25 cellular contexts compared by ENCODE assay signal in the genomic region with DNA sequence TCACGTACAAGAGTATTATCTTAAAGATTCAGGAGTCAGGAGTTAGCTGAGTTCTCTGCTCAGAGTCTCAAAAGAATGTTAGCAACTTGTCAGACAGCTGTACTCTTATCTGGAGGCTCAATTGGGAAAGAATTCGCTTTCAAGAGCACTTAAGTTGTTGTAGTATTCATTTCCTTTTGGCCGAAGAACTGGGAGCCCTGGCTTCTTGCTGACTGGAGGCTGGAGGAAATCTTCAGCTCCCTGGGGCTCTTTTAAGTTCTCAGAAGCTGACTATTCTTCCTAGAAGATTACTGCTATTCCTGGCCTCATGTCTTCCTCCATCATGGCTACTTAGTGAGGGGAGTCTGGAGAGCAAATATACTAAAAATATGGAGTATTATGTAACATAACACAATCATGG.
DNase-seq lines count a peak whose midpoint lies in the region; ATAC-seq and TF ChIP-seq lines count a peak whose summit lies in the region.
"Had no signal": no experiment of that assay in that cellular context is flagged by ENCODE, and none has a peak within 500 bp of the region (broad histone marks: within the 10 kb centered on the region; RNA-seq: fewer than 3 reads in every experiment).

No MANE protein-coding gene starts in this region.

- H3K27me3 Mint-ChIP-seq in mesothelial cell of epicardium (ENCODE audit: low read depth), result no peaks in the 10 kb centered on the region
- H3K27me3 Mint-ChIP-seq: activated CD4-positive, alpha-beta T cell treated with anti-CD3 and anti-CD28 coated beads for 36 hours; activated CD8-positive, alpha-beta memory T cell treated with anti-CD3 and anti-CD28 coated beads, Interleukin-2, amount 10 ng/mL, durations not matched to agents 7 days and 5 days; IgD-negative memory B cell; progenitor cell of endocrine pancreas had no signal

- H3K27ac Mint-ChIP-seq in mesothelial cell of epicardium, result peak overlapping the region; percentile 77
- H3K27ac Mint-ChIP-seq: activated CD4-positive, alpha-beta T cell treated with anti-CD3 and anti-CD28 coated beads for 36 hours; activated CD8-positive, alpha-beta memory T cell treated with anti-CD3 and anti-CD28 coated beads, Interleukin-2, amount 10 ng/mL, durations not matched to agents 7 days and 5 days; activated T-helper 1 cell treated with anti-CD3 and anti-CD28 coated beads, Interleukin-12 subunit alpha, Interleukin-12 subunit beta, Interleukin-2, Interleukin-4 antibody, amounts not matched to agents 30 ng/mL and 10 ng/mL and 1 ng/mL, durations not matched to agents 14 hours and 24 hours and 36 hours; IgD-negative memory B cell; progenitor cell of endocrine pancreas; stimulated activated effector memory CD8-positive, alpha-beta T cell treated with anti-CD3 and anti-CD28 coated beads, Interleukin-12 subunit alpha, Interleukin-12 subunit beta, amount 100 ng/mL, for 72 hours had no signal

- H3K4me1 Mint-ChIP-seq in mesothelial cell of epicardium, result peaks cover 5% of the 10 kb centered on the region
- H3K4me1 Mint-ChIP-seq: activated CD4-positive, alpha-beta T cell treated with anti-CD3 and anti-CD28 coated beads for 36 hours; activated CD8-positive, alpha-beta memory T cell treated with anti-CD3 and anti-CD28 coated beads, Interleukin-2, amount 10 ng/mL, durations not matched to agents 7 days and 5 days; IgD-negative memory B cell; stimulated activated effector memory CD8-positive, alpha-beta T cell treated with anti-CD3 and anti-CD28 coated beads, Interleukin-12 subunit alpha, Interleukin-12 subunit beta, amount 100 ng/mL, for 72 hours had no signal

- intact Hi-C loops in heart left ventricle (cut with DNase I), result no loop called here

- H3K4me3 ChIP-seq in heart left ventricle, result no peak overlapping the region
- H3K4me3 ChIP-seq: SJCRH30, testis had no signal

- peaks cover 0 to 8% (median 0%) of the 10 kb centered on the region in 12 donors for H3K9me3 ChIP-seq in heart left ventricle
- H3K9me3 ChIP-seq: SJCRH30, testis had no signal

- H3K27me3 ChIP-seq in heart left ventricle, result no peaks in the 10 kb centered on the region
- H3K27me3 ChIP-seq: SJCRH30, testis had no signal

- 8 to 18% (median 11%) methylated on average over 3 of the region's 3 CpGs for WGBS in heart left ventricle, 4 donors

- no peak overlapping the region for H3K27ac ChIP-seq in heart left ventricle
- H3K27ac ChIP-seq: SJCRH30, testis had no signal

- H3K36me3 Mint-ChIP-seq in mesothelial cell of epicardium, result peaks cover 2% of the 10 kb centered on the region
- H3K36me3 Mint-ChIP-seq: activated CD8-positive, alpha-beta memory T cell treated with anti-CD3 and anti-CD28 coated beads, Interleukin-2, amount 10 ng/mL, durations not matched to agents 7 days and 5 days; IgD-negative memory B cell; stimulated activated effector memory CD8-positive, alpha-beta T cell treated with anti-CD3 and anti-CD28 coated beads, Interleukin-12 subunit alpha, Interleukin-12 subunit beta, amount 100 ng/mL, for 72 hours had no signal

- TF ChIP-seq CTCF in heart left ventricle (IDR thresholded peaks at IDR 0.05) (no peak), mesothelial cell of epicardium (IDR thresholded peaks at IDR 0.05; ENCODE audit: unreplicated experiment) (no peak)

- ATAC-seq in heart left ventricle (peak in 3 of 4 donors; percentile 49 to 85 (median 66)), GM21825 (IDR thresholded peaks at IDR 0.05; ENCODE audit: unreplicated experiment) (no peak)
- ATAC-seq: activated CD4-positive, alpha-beta T cell treated with anti-CD3 and anti-CD28 coated beads for 36 hours; activated CD8-positive, alpha-beta memory T cell treated with anti-CD3 and anti-CD28 coated beads, Interleukin-2, amount 10 ng/mL, durations not matched to agents 7 days and 5 days; esophagus mucosa; Panc1; stimulated activated effector memory CD8-positive, alpha-beta T cell treated with anti-CD3 and anti-CD28 coated beads, Interleukin-12 subunit alpha, Interleukin-12 subunit beta, amount 100 ng/mL, for 72 hours had no signal

- DNase-seq in LHCN-M2 (ENCODE audit: low read depth) (peak; percentile 5), OCI-M2 (lab: John Stamatoyannopoulos, UW; ENCODE audit: unreplicated experiment) (peak; percentile 5), heart left ventricle (peak in 1 of 5 donors; percentile 14), mesothelial cell of epicardium (ENCODE audit: low spot score in 2 of 2, unreplicated experiment in 2 of 2) (no peak), HK-2 (ENCODE audit: unreplicated experiment) (no peak), NCI-H1417 treated with DMSO at 0.1 percent for 48 hours (lab: John Stamatoyannopoulos, UW) (no peak)
- DNase-seq: activated CD4-positive, alpha-beta T cell treated with anti-CD3 and anti-CD28 coated beads for 36 hours; activated CD8-positive, alpha-beta memory T cell treated with anti-CD3 and anti-CD28 coated beads, Interleukin-2, amount 10 ng/mL, durations not matched to agents 7 days and 5 days; activated naive CD4-positive, alpha-beta T cell treated with anti-CD3 and anti-CD28 coated beads, Interleukin-2, amount 50 U/mL, for 16 hours; aorta; effector memory CD4-positive, alpha-beta T cell; GF-D8; HCEC 1CT; NCI-H146; NCI-H2171 treated with DMSO at 0.1 percent for 48 hours; SJCRH30; stimulated activated CD4-positive, alpha-beta T cell treated with anti-CD3 and anti-CD28 coated beads, Interleukin-1b, Interleukin-23, amount 100 ng/mL, for 48 hours; testis had no signal

- H3K9me3 Mint-ChIP-seq in mesothelial cell of epicardium, result peaks cover 20% of the 10 kb centered on the region
- H3K9me3 Mint-ChIP-seq: activated T-helper 1 cell treated with anti-CD3 and anti-CD28 coated beads, Interleukin-12 subunit alpha, Interleukin-12 subunit beta, Interleukin-2, Interleukin-4 antibody, amounts not matched to agents 30 ng/mL and 10 ng/mL and 1 ng/mL, durations not matched to agents 14 hours and 24 hours and 36 hours had no signal

- no peaks in the 10 kb centered on the region for H3K36me3 ChIP-seq in heart left ventricle
- H3K36me3 ChIP-seq: SJCRH30 had no signal

- TF ChIP-seq POLR2A in heart left ventricle (IDR thresholded peaks at IDR 0.05), result no peak

- no peak overlapping the region for H3K4me3 Mint-ChIP-seq in mesothelial cell of epicardium
- H3K4me3 Mint-ChIP-seq: activated CD4-positive, alpha-beta T cell treated with anti-CD3 and anti-CD28 coated beads for 36 hours; activated CD8-positive, alpha-beta memory T cell treated with anti-CD3 and anti-CD28 coated beads, Interleukin-2, amount 10 ng/mL, durations not matched to agents 7 days and 5 days; activated T-helper 1 cell treated with anti-CD3 and anti-CD28 coated beads, Interleukin-12 subunit alpha, Interleukin-12 subunit beta, Interleukin-2, Interleukin-4 antibody, amounts not matched to agents 30 ng/mL and 10 ng/mL and 1 ng/mL, durations not matched to agents 14 hours and 24 hours and 36 hours; IgD-negative memory B cell; stimulated activated effector memory CD8-positive, alpha-beta T cell treated with anti-CD3 and anti-CD28 coated beads, Interleukin-12 subunit alpha, Interleukin-12 subunit beta, amount 100 ng/mL, for 72 hours had no signal

- no peaks in the 10 kb centered on the region for H3K4me1 ChIP-seq in heart left ventricle
- H3K4me1 ChIP-seq: SJCRH30, testis had no signal

Comparison
In these comparisons a context has a peak if more than half of its experiments do, and no peak if none do; other contexts are left out.
1. DNase-seq: peak in LHCN-M2 (single experiment) and OCI-M2 (single experiment); none in mesothelial cell of epicardium (0 of 2), HK-2 (single experiment) and NCI-H1417 treated with DMSO at 0.1 percent for 48 hours (single experiment).